In the genomic region with DNA sequence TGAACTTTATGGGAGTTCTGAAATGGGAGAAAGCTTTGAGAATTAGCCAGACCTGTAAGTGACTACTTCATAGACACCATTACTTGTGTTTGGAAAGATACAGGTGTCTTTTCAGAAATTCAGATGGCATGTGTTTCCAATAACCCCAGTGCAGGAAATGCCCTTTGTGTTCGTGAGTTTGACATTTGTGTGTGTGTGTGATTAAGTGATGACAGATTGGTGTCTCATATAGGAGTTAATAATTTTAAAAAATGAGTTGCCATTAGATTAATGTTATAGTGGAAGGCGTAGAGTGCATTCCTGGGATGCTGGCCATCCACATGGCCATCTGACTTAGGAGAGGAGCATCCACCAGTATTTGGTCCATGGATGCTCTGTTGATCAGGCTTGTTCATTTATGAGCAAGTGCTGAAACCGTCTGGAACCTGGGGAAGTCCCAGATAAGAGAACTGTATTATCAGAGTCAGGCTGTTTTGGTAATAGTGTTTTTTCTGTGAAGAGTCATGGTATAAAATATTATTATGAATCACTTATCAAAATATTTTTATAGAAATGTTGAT, we compare ENCODE assay signal across 14 cellular contexts. TPM values are rescaled to one million over a fixed set of nuclear protein-coding genes. Genes with fewer than 3 reads are reported as not detected.
A peak's percentile ranks its signal among the peaks of the same experiment; 100 is the strongest.
DNase-seq lines count a peak whose midpoint lies in the region; ATAC-seq and TF ChIP-seq lines count a peak whose summit lies in the region.
"Had no signal": no experiment of that assay in that cellular context is flagged by ENCODE, and none has a peak within 500 bp of the region (broad histone marks: within the 10 kb centered on the region; RNA-seq: fewer than 3 reads in every experiment).

No MANE protein-coding gene starts in this region.

- no peak overlapping the region for H3K4me3 ChIP-seq in colonic mucosa
- H3K4me3 ChIP-seq in thymus (ENCODE audit: low read length) = peak overlapping the region; percentile 29
- H3K4me3 ChIP-seq: hepatocyte, thoracic aorta had no signal

- H3K9me3 ChIP-seq in colonic mucosa (no peaks in the 10 kb centered on the region), thymus (ENCODE audit: control insufficient read depth) (no peaks in the 10 kb centered on the region)
- H3K9me3 ChIP-seq: thoracic aorta had no signal

- H3K36me3 ChIP-seq in colonic mucosa (peaks cover 10% of the 10 kb centered on the region), thymus (ENCODE audit: control insufficient read depth, insufficient read depth) (peaks cover 6% of the 10 kb centered on the region)

- H3K9ac ChIP-seq in colonic mucosa (ENCODE audit: low read depth in 2 of 2, low read length in 2 of 2) = no peak overlapping the region

- peak overlapping the region; percentile 90 for H3K4me3 Mint-ChIP-seq in T-helper 1 cell treated with Interleukin-12 subunit alpha and Interleukin-12 subunit beta and Interleukin-4 antibody, amounts not matched to agents 30 μg/mL and 1 μg/mL, for 36 hours

- peak overlapping the region; percentile 48 for H3K27ac ChIP-seq in colonic mucosa
- H3K27ac ChIP-seq in thymus (ENCODE audit: low read depth) = peak overlapping the region; percentile 60
- H3K27ac ChIP-seq: hepatocyte, RWPE1, thoracic aorta had no signal

- peak overlapping the region; percentile 76 for H3K27ac Mint-ChIP-seq in T-helper 1 cell treated with Interleukin-12 subunit alpha and Interleukin-12 subunit beta and Interleukin-4 antibody, amounts not matched to agents 30 μg/mL and 1 μg/mL, for 36 hours

- no peaks in the 10 kb centered on the region for H3K27me3 Mint-ChIP-seq in T-helper 1 cell treated with Interleukin-12 subunit alpha and Interleukin-12 subunit beta and Interleukin-4 antibody, amounts not matched to agents 30 μg/mL and 1 μg/mL, for 36 hours (ENCODE audit: low read depth)

- H3K4me1 ChIP-seq in colonic mucosa (peaks cover 13% of the 10 kb centered on the region), thymus (ENCODE audit: control insufficient read depth, insufficient read depth, low read length) (peaks cover 23% of the 10 kb centered on the region)

- TF ChIP-seq CTCF in colonic mucosa (IDR thresholded peaks at IDR 0.05) = no peak

- intact Hi-C loops in colonic mucosa (cut with DNase I) = no loop called here

- ATAC-seq in GM18858 (IDR thresholded peaks at IDR 0.05; ENCODE audit: unreplicated experiment) (no peak), GM19397 (IDR thresholded peaks at IDR 0.05; ENCODE audit: unreplicated experiment) (no peak)

- WGBS in thymus = 58% methylated on average over 3 of the region's 3 CpGs

- no peaks in the 10 kb centered on the region for H3K27me3 ChIP-seq in colonic mucosa
- no peaks in the 10 kb centered on the region for H3K27me3 ChIP-seq in thymus (ENCODE audit: control insufficient read depth, insufficient read depth)
- H3K27me3 ChIP-seq: hepatocyte had no signal

- DNase-seq in activated CD4-positive, alpha-beta T cell treated with anti-CD3 and anti-CD28 coated beads for 48 hours = peak; percentile 40
- DNase-seq in activated CD4-positive, alpha-beta T cell treated with anti-CD3 and anti-CD28 coated beads, Interleukin-2, amount 50 U/mL, for 4 hours = no peak
- no peak for DNase-seq in colonic mucosa
- no peak for DNase-seq in Ammon's horn (ENCODE audit: low spot score)
- DNase-seq: cortex of kidney, GDM1, NCI-H1694 had no signal

- H3K9me3 Mint-ChIP-seq in T-helper 1 cell treated with Interleukin-12 subunit alpha and Interleukin-12 subunit beta and Interleukin-4 antibody, amounts not matched to agents 30 μg/mL and 1 μg/mL, for 36 hours = no peaks in the 10 kb centered on the region

- H3K4me1 Mint-ChIP-seq in T-helper 1 cell treated with Interleukin-12 subunit alpha and Interleukin-12 subunit beta and Interleukin-4 antibody, amounts not matched to agents 30 μg/mL and 1 μg/mL, for 36 hours (ENCODE audit: low read depth) = peaks cover 50% of the 10 kb centered on the region

- H3K36me3 Mint-ChIP-seq in T-helper 1 cell treated with Interleukin-12 subunit alpha and Interleukin-12 subunit beta and Interleukin-4 antibody, amounts not matched to agents 30 μg/mL and 1 μg/mL, for 36 hours (ENCODE audit: low read depth) = peaks cover 42% of the 10 kb centered on the region

RNA-seq across cellular contexts. Expression of gene STK4, which starts 3.1 kb away (rescaled TPM):
- 10 to 100 TPM; 28.9 to 29.9 TPM for total RNA-seq in colonic mucosa
- 35.0 TPM for polyA plus RNA-seq in thymus

RNA-seq across cellular contexts. Expression of gene TOMM34, which starts 9.2 kb away (rescaled TPM):
- total RNA-seq in colonic mucosa = 10 to 100 TPM; 16.5 to 29.9 TPM
- polyA plus RNA-seq in thymus = 20.0 TPM

RNA-seq across cellular contexts. Expression of gene PABPC1L, which starts 59.5 kb away (rescaled TPM):
- 10 to 100 TPM; 11.5 to 36.3 TPM for total RNA-seq in colonic mucosa
- 131 TPM for polyA plus RNA-seq in thymus
